ENCODE assay signal across 11 cellular contexts in genomic region chr17:42010898-42011516, GRCh38. TPM values are rescaled to one million over a fixed set of nuclear protein-coding genes. Genes with fewer than 3 reads are reported as not detected.
A peak's percentile ranks its signal among the peaks of the same experiment; 100 is the strongest.
DNase-seq lines count a peak whose midpoint lies in the region; ATAC-seq and TF ChIP-seq lines count a peak whose summit lies in the region.
"Had no signal": no experiment of that assay in that cellular context is flagged by ENCODE, and none has a peak within 500 bp of the region (broad histone marks: within the 10 kb centered on the region; RNA-seq: fewer than 3 reads in every experiment).

No MANE protein-coding gene starts in this region.

- H3K4me1 ChIP-seq in foreskin keratinocyte (peaks cover 24% of the 10 kb centered on the region), psoas muscle (peaks cover 69% of the 10 kb centered on the region)

- peaks cover 0 to 12% of the 10 kb centered on the region in 2 donors for H3K36me3 ChIP-seq in psoas muscle (ENCODE audit: insufficient read depth in 1 of 2, low read depth in 1 of 2)

- intact Hi-C loops in psoas muscle (cut with DNase I): loop anchor here in 1 of 2 donors (5.0 kb wide), 1 partner anchor 34 kb away; no protein-coding TSS in a partner anchor

- no peak overlapping the region for H3K4me3 ChIP-seq in psoas muscle
- H3K4me3 ChIP-seq: heart left ventricle had no signal

- no peaks in the 10 kb centered on the region for H3K9me3 ChIP-seq in psoas muscle
- H3K9me3 ChIP-seq: heart left ventricle had no signal

- peak; percentile 53 for DNase-seq in A172 (ENCODE audit: low spot score)
- DNase-seq in GM13977 (ENCODE audit: low spot score): peak; percentile 36
- DNase-seq in SW 1271 (lab: John Stamatoyannopoulos, UW): peak; percentile 23 to 38
- peak in 1 of 2 donors; percentile 37 for DNase-seq in foreskin keratinocyte
- no peak for DNase-seq in DMS153 (lab: John Stamatoyannopoulos, UW)
- DNase-seq in psoas muscle: no peak
- DNase-seq: activated T-cell treated with anti-CD3 and anti-CD28 coated beads, Interleukin-2, amount 50 U/mL, for 1 hour; DMS79 treated with DMSO at 0.1 percent for 48 hours had no signal

- H3K27me3 ChIP-seq in foreskin keratinocyte (no peaks in the 10 kb centered on the region), psoas muscle (ENCODE audit: insufficient read depth in 3 of 3, low read length in 2 of 3) (no peaks in the 10 kb centered on the region)
- H3K27me3 ChIP-seq: heart left ventricle had no signal

- TF ChIP-seq CTCF in GM13977 (IDR thresholded peaks at IDR 0.05; ENCODE audit: extremely low read depth, insufficient read depth, missing control alignments) (no peak), foreskin keratinocyte (conservative IDR thresholded peaks at IDR 0.05) (no peak), psoas muscle (IDR thresholded peaks at IDR 0.05) (no peak)

- ATAC-seq in foreskin keratinocyte: no peak
- ATAC-seq in GM21737 (IDR thresholded peaks at IDR 0.05; ENCODE audit: unreplicated experiment): no peak
- ATAC-seq in HG03442 (IDR thresholded peaks at IDR 0.05; ENCODE audit: unreplicated experiment): no peak
- no peak for ATAC-seq in psoas muscle

- H3K27ac ChIP-seq in foreskin keratinocyte (peak overlapping the region; percentile 2), psoas muscle (no peak overlapping the region)

- in situ Hi-C loops in GM13977 (cut with MboI; ENCODE audit: low pct_unique_long_range_greater_than_20kb, low sequenced_read_pairs, unreplicated experiment): no loop called here

- WGBS in psoas muscle, 3 donors: 88 to 93% (median 91%) methylated on average over 3 of the region's 3 CpGs

RNA-seq across cellular contexts. Expression of gene DNAJC7, which starts 6.2 kb away (rescaled TPM):
- total RNA-seq in A172 (2014; rRNA removed; shearing (Covaris generic)): 118 and 132 TPM in 2 replicates
- total RNA-seq in foreskin keratinocyte (96.5 and 102 TPM in 2 replicates), psoas muscle (100 to 1,000 TPM in 1 of 4 donors, 10 to 100 TPM in 3; 66.3 to 102 (median 76.9) TPM)
- polyA plus RNA-seq in foreskin keratinocyte (98.8 and 101 TPM in 2 replicates), psoas muscle (100 to 1,000 TPM in 1 of 3 donors, 10 to 100 TPM in 2; 85.4 to 142 (median 93.3) TPM)

RNA-seq across cellular contexts. Expression of gene NKIRAS2, which starts 8.9 kb away (rescaled TPM):
- 48.6 and 51.8 TPM in 2 replicates for total RNA-seq in A172 (2014; rRNA removed; shearing (Covaris generic))
- total RNA-seq in foreskin keratinocyte (17.1 TPM in 2 replicates), psoas muscle (10 to 100 TPM; 35.0 to 46.8 (median 39.4) TPM)
- polyA plus RNA-seq in foreskin keratinocyte (18.6 and 20.0 TPM in 2 replicates), psoas muscle (10 to 100 TPM; 41.5 to 81.1 (median 43.1) TPM)

RNA-seq across cellular contexts. Expression of gene C17orf113, which starts 39.4 kb away (rescaled TPM):
- not detected in 2 replicates for total RNA-seq in A172 (2014; rRNA removed; shearing (Covaris generic))
- total RNA-seq in foreskin keratinocyte (0.18 and 0.31 TPM in 2 replicates), psoas muscle (1 to 10 TPM in 2 of 4 donors, under 1 TPM in 2; 0.56 to 1.2 (median 0.82) TPM)
- polyA plus RNA-seq in foreskin keratinocyte (0.12 and 0.17 TPM in 2 replicates), psoas muscle (under 1 TPM; 0.08 to 0.22 (median 0.12) TPM)

RNA-seq across cellular contexts. Expression of gene CNP, which starts 44.4 kb away (rescaled TPM):
- total RNA-seq in A172 (2014; rRNA removed; shearing (Covaris generic)): 110 and 127 TPM in 2 replicates
- total RNA-seq in foreskin keratinocyte: 56.3 and 56.9 TPM in 2 replicates
- 54.9 and 57.2 TPM in 2 replicates for polyA plus RNA-seq in foreskin keratinocyte
- total RNA-seq in psoas muscle: 10 to 100 TPM; 21.0 to 26.8 (median 22.9) TPM
- polyA plus RNA-seq in psoas muscle: 10 to 100 TPM; 17.6 to 22.6 (median 21.2) TPM

Comparison
In these comparisons a context has a peak if more than half of its experiments do, and no peak if none do; other contexts are left out.
1. DNase-seq: peak in A172 (single experiment), GM13977 (single experiment) and SW 1271 (2 of 2); none in DMS153 (single experiment) and psoas muscle (0 of 2).